In the genomic region with DNA sequence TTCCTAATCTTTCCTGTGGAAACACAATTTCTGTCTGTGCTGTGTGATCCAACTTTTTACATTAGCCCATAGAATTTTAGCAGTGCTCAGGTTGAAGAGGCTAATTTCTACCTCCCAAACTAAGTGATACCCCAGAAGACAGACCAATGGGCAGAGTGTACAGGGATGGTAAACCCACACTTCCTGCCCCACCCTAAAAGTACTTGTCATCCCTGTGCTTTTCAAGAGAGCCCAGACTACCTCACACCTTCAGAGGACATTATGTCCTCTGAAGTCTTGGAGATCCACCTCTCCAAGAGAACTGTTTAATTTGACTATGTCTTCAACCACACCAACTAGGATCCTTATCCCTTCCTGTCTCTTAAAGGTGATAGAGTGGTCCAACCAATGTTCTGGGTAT, we compare ENCODE assay signal across 21 cellular contexts.
"Had no signal": no experiment of that assay in that cellular context is flagged by ENCODE, and none has a peak within 500 bp of the region (broad histone marks: within the 10 kb centered on the region; RNA-seq: fewer than 3 reads in every experiment).

No MANE protein-coding gene starts in this region.

- H3K9me3 ChIP-seq: SK-N-SH had no signal

- H3K4me3 ChIP-seq: K562 had no signal

- H3K36me3 Mint-ChIP-seq: IgD-negative memory B cell had no signal

- ATAC-seq: Panc1, PC-3 had no signal

- H3K4me3 Mint-ChIP-seq: IgD-negative memory B cell had no signal

- H3K27ac ChIP-seq: HL-60, KMS-11, RWPE1 had no signal

- H3K4me2 ChIP-seq: KMS-11, SK-N-SH had no signal

- H3K27ac Mint-ChIP-seq: IgD-negative memory B cell had no signal

- DNase-seq: NCI-H1048, NCI-H1105 treated with DMSO at 0.1 percent for 48 hours, NCI-H1417 treated with DMSO at 0.1 percent for 48 hours, NCI-H146, NCI-H1694 treated with DMSO at 0.1 percent for 48 hours, NCI-H1930, NCI-H2081, NCI-H2107, NCI-H2227 treated with DMSO at 0.1 percent for 48 hours, NCI-H524, NCI-H526 treated with DMSO at 0.1 percent for 48 hours, NCI-H774, PC-3, SHP77, SK-N-SH had no signal

- H3K9ac ChIP-seq: KMS-11, SK-N-SH had no signal
